21 cellular contexts compared by ENCODE assay signal in genomic region chr6:7998103-7998725, GRCh38.
DNase-seq lines count a peak whose midpoint lies in the region; ATAC-seq, FAIRE-seq and TF ChIP-seq lines count a peak whose summit lies in the region.
"Had no signal": no experiment of that assay in that cellular context is flagged by ENCODE, and none has a peak within 500 bp of the region (broad histone marks: within the 10 kb centered on the region; RNA-seq: fewer than 3 reads in every experiment).

No MANE protein-coding gene starts in this region.

- no peak for FAIRE-seq in small intestine (lab: Jason Lieb, UNC)
- FAIRE-seq: HTR-8/SVneo had no signal

- H3K27ac ChIP-seq in RWPE2 (ENCODE audit: poor library complexity, severe bottlenecking) = no peak overlapping the region
- H3K27ac ChIP-seq in small intestine (ENCODE audit: low read depth in 1 of 2, low read length in 1 of 2) = no peak overlapping the region
- H3K27ac ChIP-seq: C4-2B, PC-9 had no signal

- H3K4me3 ChIP-seq in RWPE2 (ENCODE audit: severe bottlenecking) = no peak overlapping the region
- H3K4me3 ChIP-seq in fibroblast of the aortic adventitia (ENCODE audit: low read depth, low read length) = no peak overlapping the region
- no peak overlapping the region for H3K4me3 ChIP-seq in skeletal muscle cell (ENCODE audit: low read depth, low read length)
- H3K4me3 ChIP-seq in small intestine (ENCODE audit: low read depth in 1 of 2, low read length in 2 of 2) = no peak overlapping the region
- H3K4me3 ChIP-seq: PC-9 had no signal

- DNase-seq in EL (peak; percentile 51), RWPE2 (ENCODE audit: low spot score) (no peak), fibroblast of the aortic adventitia (ENCODE audit: low read depth) (peak; percentile 97), skeletal muscle cell (ENCODE audit: low read depth) (peak; percentile 69), small intestine (no peak), NCI-H510A treated with DMSO at 0.1 percent for 48 hours (lab: John Stamatoyannopoulos, UW) (no peak), NCI-H1092 (lab: John Stamatoyannopoulos, UW) (no peak)
- DNase-seq: activated CD8-positive, alpha-beta T cell treated with anti-CD3 and anti-CD28 coated beads, Interleukin-2, amount 10 ng/mL, durations not matched to agents 7 days and 5 days; amniotic stem cell; cortex of kidney; DMS53; erythroblast; left colon; MM.1S; PC-9; stimulated activated CD4-positive, alpha-beta T cell treated with anti-CD3 and anti-CD28 coated beads, Interleukin-12 subunit alpha, Interleukin-12 subunit beta, amount 100 ng/mL, for 4 hours; stimulated activated naive CD8-positive, alpha-beta T cell treated with anti-CD3 and anti-CD28 coated beads, Interleukin-15, amount 100 ng/mL, for 72 hours; SW 1271 had no signal

- peak; percentile 68 for ATAC-seq in RWPE2 (ENCODE audit: low read depth)
- no peak for ATAC-seq in HG03095 (IDR thresholded peaks at IDR 0.05; ENCODE audit: unreplicated experiment)
- ATAC-seq: activated CD8-positive, alpha-beta T cell treated with anti-CD3 and anti-CD28 coated beads, Interleukin-2, amount 10 ng/mL, durations not matched to agents 7 days and 5 days; left colon; stimulated activated naive CD8-positive, alpha-beta T cell treated with anti-CD3 and anti-CD28 coated beads, Interleukin-15, amount 100 ng/mL, for 72 hours had no signal

- H3K36me3 ChIP-seq in RWPE2 (ENCODE audit: low read depth) (no peaks in the 10 kb centered on the region), small intestine (ENCODE audit: control insufficient read depth in 2 of 2, insufficient read depth in 2 of 2, low read length in 2 of 2) (no peaks in the 10 kb centered on the region)

- H3K9me3 ChIP-seq in RWPE2 (ENCODE audit: severe bottlenecking) (no peaks in the 10 kb centered on the region), small intestine (ENCODE audit: control insufficient read depth, low read depth) (no peaks in the 10 kb centered on the region)

- H3K27me3 ChIP-seq in RWPE2 (ENCODE audit: insufficient read depth, poor library complexity, severe bottlenecking) (no peaks in the 10 kb centered on the region), small intestine (ENCODE audit: control insufficient read depth in 2 of 2, insufficient read depth in 2 of 2, low read length in 2 of 2) (no peaks in the 10 kb centered on the region)

- TF ChIP-seq CTCF in RWPE2 (IDR thresholded peaks at IDR 0.05; ENCODE audit: poor library complexity, severe bottlenecking) = no peak
- TF ChIP-seq CTCF in fibroblast of the aortic adventitia (IDR thresholded peaks at IDR 0.05; ENCODE audit: insufficient read depth, low read length) = no peak

- H3K4me1 ChIP-seq in RWPE2 (ENCODE audit: insufficient read depth, poor library complexity, severe bottlenecking) = no peaks in the 10 kb centered on the region
- peaks cover 0 to 2% of the 10 kb centered on the region in 2 donors for H3K4me1 ChIP-seq in small intestine (ENCODE audit: control insufficient read depth in 2 of 2, insufficient read depth in 1 of 2, low read depth in 1 of 2, low read length in 1 of 2)

- 74 to 92% (median 83%) methylated on average over 7 of the region's 7 CpGs for whole genome bisulfite sequencing in small intestine, 3 donors

Comparison
In these comparisons a context has a peak if more than half of its experiments do, and no peak if none do; other contexts are left out.
1. DNase-seq: peak in EL (single experiment), fibroblast of the aortic adventitia (single experiment) and skeletal muscle cell (single experiment); none in RWPE2 (single experiment), small intestine (single experiment), NCI-H510A treated with DMSO at 0.1 percent for 48 hours (single experiment) and NCI-H1092 (single experiment).